25 cellular contexts compared by ENCODE assay signal in the genomic region with DNA sequence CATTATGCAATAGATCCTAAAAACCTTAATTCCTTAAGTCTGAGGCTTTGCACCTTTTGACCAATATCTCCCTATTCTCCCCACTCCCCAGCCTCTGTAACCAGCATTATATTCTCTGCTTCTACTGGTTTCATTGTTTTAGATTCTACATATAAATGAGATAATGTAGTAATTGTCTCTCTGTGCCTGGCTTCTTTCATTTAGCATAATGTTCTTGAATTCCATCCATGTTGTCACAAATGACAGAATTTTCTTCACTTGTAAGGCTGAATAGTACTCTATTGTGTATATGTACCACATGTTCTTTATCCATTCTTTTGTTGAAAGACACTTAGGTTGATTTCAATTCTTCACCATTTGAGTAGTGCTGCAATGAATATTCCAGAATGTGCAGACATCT.
"Had no signal": no experiment of that assay in that cellular context is flagged by ENCODE, and none has a peak within 500 bp of the region (broad histone marks: within the 10 kb centered on the region; RNA-seq: fewer than 3 reads in every experiment).

No MANE protein-coding gene starts in this region.

- DNase-seq: activated CD4-positive, alpha-beta T cell treated with anti-CD3 and anti-CD28 coated beads for 4 hours; activated CD8-positive, alpha-beta memory T cell treated with anti-CD3 and anti-CD28 coated beads, Interleukin-2, amount 50 U/mL, for 4 hours; activated CD8-positive, alpha-beta T cell treated with anti-CD3 and anti-CD28 coated beads for 36 hours; activated gamma-delta T cell treated with Interleukin-2 at 50 U/mL for 16 hours; activated naive CD4-positive, alpha-beta T cell treated with anti-CD3 and anti-CD28 coated beads, Interleukin-2, amount 10 ng/mL, durations not matched to agents 7 days and 5 days; activated naive CD8-positive, alpha-beta T cell treated with anti-CD3 and anti-CD28 coated beads for 36 hours; activated T-cell treated with anti-CD3 and anti-CD28 coated beads, Interleukin-2, amount 50 U/mL, for 72 hours; MG63; MV-4-11; NCI-H1092 treated with DMSO at 0.1 percent for 48 hours; NCI-H1417 treated with DMSO at 0.1 percent for 48 hours; NCI-H1694; NCI-H2029; NCI-H2107; NCI-H2171 treated with DMSO at 0.1 percent for 48 hours; NCI-H226; NCI-H526 treated with DMSO at 0.1 percent for 48 hours; NK-92 treated with Interleukin-12 subunit alpha and Interleukin-12 subunit beta, amount 100 ng/mL, for 24 hours; Peyer's patch; Right ventricle myocardium superior; SJCRH30; SW 1271 had no signal

- ATAC-seq: activated CD4-positive, CD25-positive, alpha-beta regulatory T cell treated with anti-CD3 and anti-CD28 coated beads, Interleukin-2, amount 50 U/mL, for 24 hours; activated CD8-positive, alpha-beta T cell treated with anti-CD3 and anti-CD28 coated beads for 36 hours; activated T-cell treated with anti-CD3 and anti-CD28 coated beads, Interleukin-2, amount 50 U/mL, for 72 hours; SK-N-SH treated with all-trans-retinoic acid at 6 μM for 48 hours had no signal

- H3K27ac ChIP-seq: Peyer's patch, RWPE1, SJCRH30 had no signal
